Comparison of ENCODE assay signal across 8 cellular contexts in the genomic region with DNA sequence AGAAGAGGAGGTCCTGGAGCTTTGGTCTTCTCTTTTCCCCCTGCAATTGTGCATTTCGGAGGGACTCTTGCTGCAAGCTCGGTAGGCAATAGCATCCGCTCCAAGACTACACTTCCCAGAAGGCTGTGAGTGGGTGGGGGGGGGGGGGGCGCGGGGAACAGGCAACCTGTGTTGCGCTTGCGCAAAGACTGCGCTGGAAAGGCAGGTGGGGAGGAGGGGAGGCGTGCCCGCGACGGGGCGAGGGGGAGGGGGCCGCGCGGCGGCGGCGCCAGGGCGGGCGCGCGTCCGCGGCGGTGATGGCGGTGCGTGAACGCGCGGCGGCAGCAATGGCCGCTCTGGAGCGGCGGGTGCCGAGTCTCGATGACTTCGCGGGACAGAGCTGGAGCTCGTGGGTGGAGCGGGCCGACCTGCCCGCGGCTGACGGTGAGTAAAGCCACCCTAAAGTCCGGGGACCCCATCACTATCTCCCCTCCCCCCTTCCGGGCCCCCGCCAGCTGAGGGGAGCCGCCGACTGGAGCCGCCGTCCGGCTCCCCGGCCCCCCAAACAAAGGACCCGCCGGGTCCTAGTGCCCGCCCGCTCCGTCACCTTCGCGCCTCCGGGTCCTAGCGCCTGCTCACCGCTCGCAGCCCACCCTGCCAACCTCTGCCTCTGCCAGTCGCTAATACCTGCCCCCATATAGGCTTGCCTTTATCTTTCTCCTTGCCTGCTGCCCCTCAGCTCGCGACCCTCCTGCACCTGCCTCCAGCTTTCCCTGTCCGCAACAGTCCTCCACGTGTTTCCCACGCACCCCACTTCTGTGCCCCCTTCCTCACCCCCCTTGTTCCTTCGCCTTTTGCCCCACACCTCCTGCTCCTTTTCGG. TPM values are rescaled to one million over a fixed set of nuclear protein-coding genes. Genes with fewer than 3 reads are reported as not detected.
DNase-seq lines count a peak whose midpoint lies in the region; ATAC-seq and TF ChIP-seq lines count a peak whose summit lies in the region.

A gene with protein sequence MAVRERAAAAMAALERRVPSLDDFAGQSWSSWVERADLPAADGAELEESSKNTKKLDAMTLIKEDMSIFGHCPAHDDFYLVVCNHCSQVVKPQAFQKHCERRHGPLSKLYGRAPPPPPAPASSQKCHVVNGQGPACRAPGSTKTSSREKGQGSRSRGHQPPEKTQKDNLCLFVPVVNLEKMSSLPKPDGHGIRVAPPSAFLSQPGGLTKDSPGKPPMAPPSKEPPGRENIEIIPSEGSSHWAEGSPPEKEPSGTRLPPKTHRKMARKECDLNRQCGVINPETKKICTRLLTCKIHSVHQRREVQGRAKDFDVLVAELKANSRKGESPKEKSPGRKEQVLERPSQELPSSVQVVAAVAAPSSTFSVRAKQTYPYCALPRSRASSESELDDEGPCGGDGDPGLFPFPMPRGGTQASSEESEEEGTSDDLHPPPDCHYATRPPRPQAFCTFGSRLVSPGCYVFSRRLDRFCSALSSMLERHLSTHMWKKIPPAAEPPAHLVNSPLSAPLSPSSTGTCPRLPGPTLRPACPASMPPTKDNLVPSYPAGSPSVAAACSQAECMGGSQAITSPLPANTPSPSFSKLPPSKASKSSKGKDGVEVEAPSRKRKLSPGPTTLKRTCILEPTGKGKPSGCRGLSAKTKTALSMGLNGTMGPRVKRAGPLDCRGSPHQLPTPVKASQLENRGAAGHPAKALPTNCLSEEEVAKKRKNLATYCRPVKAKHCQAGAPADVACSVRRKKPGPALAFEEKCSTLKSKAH (plus strand): TSS at position 248 of the 861 bp plus-strand sequence. CDS start 49 bp downstream, at position 297.

- H3K4me1 Mint-ChIP-seq in WTC11 = peaks cover 30% of the 10 kb centered on the region

- no peaks in the 10 kb centered on the region for H3K9me3 Mint-ChIP-seq in WTC11

- H3K4me1 ChIP-seq in mammary epithelial cell (ENCODE audit: insufficient read depth, low read length) = peaks cover 13% of the 10 kb centered on the region
- H3K4me1 ChIP-seq in spleen = peaks cover 7 to 51% (median 29%) of the 10 kb centered on the region in 6 donors

- CTCF ChIA-PET in AG04450 (lab: Charles Lee) (interaction anchor here (0.6 to 37.0 kb wide), 6 partner anchors 9 to 233 kb away, joined by 3 to 1351 read pairs (median 6); a partner anchor contains a TSS), WTC11 (lab: Charles Lee) (interaction anchor here (0.6 to 3.7 kb wide), 17 partner anchors 8 to 483 kb away, joined by 3 to 35 read pairs (median 6); a partner anchor contains a TSS), mammary epithelial cell (lab: Charles Lee; ENCODE audit: low non-redundant PET) (interaction anchor here (0.6 kb wide), 2 partner anchors 48 to 159 kb away, joined by 4 to 6 read pairs; no protein-coding TSS in a partner anchor)

- dilution Hi-C loops in mammary epithelial cell (cut with HindIII; ENCODE audit: low sequenced_read_pairs) = no loop called here

- H2AFZ ChIP-seq in mammary epithelial cell (ENCODE audit: low read depth, low read length) = peak within 1 kb of the TSS; percentile 92

- H3K4me3 ChIP-seq in AG04450 (ENCODE audit: low read depth, low read length) (peak within 1 kb of the TSS; percentile 84), mammary epithelial cell (replicated peaks in 1 of 3; ENCODE audit: insufficient read depth in 1 of 3, low read depth in 2 of 3, low read length in 3 of 3) (peak within 1 kb of the TSS; percentile 41 to 93 (median 68)), spleen (peak within 1 kb of the TSS; percentile 53 to 90 (median 70))

- intact Hi-C loops in mammary epithelial cell (cut with micrococcal nuclease) (loop anchor here (1.0 kb wide), 1 partner anchor 10 kb away; a partner anchor contains a TSS), spleen (cut with DNase I; ENCODE audit: low total_unique reads) (loop anchor here (2.0 kb wide), 1 partner anchor 57 kb away; a partner anchor contains a TSS)

- peak within 1 kb of the TSS; percentile 85 for H3K4me3 Mint-ChIP-seq in WTC11

- peak within 1 kb of the TSS; percentile 89 for H3K27ac Mint-ChIP-seq in WTC11

- peaks cover 20% of the 10 kb centered on the region for H3K27me3 ChIP-seq in AG04450 (ENCODE audit: control insufficient read depth, insufficient read depth, low read length)
- no peaks in the 10 kb centered on the region for H3K27me3 ChIP-seq in mammary epithelial cell (ENCODE audit: insufficient read depth, low read length)
- H3K27me3 ChIP-seq in spleen (replicated peaks in 1 of 7) = peaks cover 0 to 8% (median 0%) of the 10 kb centered on the region in 7 donors

- POLR2A ChIA-PET in AG04450 (lab: Yijun Ruan, JAX) = interaction anchor here (0.6 to 2.3 kb wide), 6 partner anchors 10 to 294 kb away, joined by 4 to 12 read pairs (median 6); a partner anchor contains a TSS
- POLR2A ChIA-PET in WTC11 (lab: Charles Lee) = interaction anchor here (0.6 to 1.7 kb wide), 6 partner anchors 8 to 823 kb away, joined by 3 to 15 read pairs (median 5); a partner anchor contains a TSS

- H3K36me3 ChIP-seq in mammary epithelial cell (ENCODE audit: insufficient read depth, low read length) = no peaks in the 10 kb centered on the region
- H3K36me3 ChIP-seq in spleen = peaks cover 0 to 29% (median 0%) of the 10 kb centered on the region in 6 donors

- no peaks in the 10 kb centered on the region for H4K20me1 ChIP-seq in mammary epithelial cell (ENCODE audit: insufficient read depth, low read length)

- BruUV-seq in mammary epithelial cell (replicated peaks; lab: Mats Ljungman, UMichigan) = no TSS peak

- H3K9ac ChIP-seq in mammary epithelial cell (ENCODE audit: insufficient read depth, low read length) = peak within 1 kb of the TSS; percentile 51

- peak; percentile 75 for ATAC-seq in GM18909 (IDR thresholded peaks at IDR 0.05; ENCODE audit: poor library complexity, unreplicated experiment)
- ATAC-seq in HG03139 (IDR thresholded peaks at IDR 0.05; ENCODE audit: unreplicated experiment) = peak; percentile 62
- peak; percentile 61 for ATAC-seq in WTC11

- no peaks in the 10 kb centered on the region; the same call in 1 of the 2 replicates for H3K9me3 ChIP-seq in AG04450 (ENCODE audit: control insufficient read depth, insufficient read depth, low read length)
- H3K9me3 ChIP-seq in mammary epithelial cell (replicated peaks; ENCODE audit: insufficient read depth, low read length) = no peaks in the 10 kb centered on the region
- no peaks in the 10 kb centered on the region for H3K9me3 ChIP-seq in spleen

- H3K4me2 ChIP-seq in mammary epithelial cell (ENCODE audit: insufficient read depth, low read depth, low read length) = peak within 1 kb of the TSS; percentile 100

- H3K27ac ChIP-seq in AG04450 (ENCODE audit: low read depth, low read length) = peak within 1 kb of the TSS; percentile 81
- H3K27ac ChIP-seq in mammary epithelial cell (ENCODE audit: insufficient read depth, low read depth, low read length) = peak within 1 kb of the TSS; percentile 42
- peak within 1 kb of the TSS; percentile 93 to 98 (median 96) for H3K27ac ChIP-seq in spleen

- TF ChIP-seq POLR2A in spleen (IDR thresholded peaks at IDR 0.05) = peak in 2 of 3 donors; percentile 39 to 62

- WGBS in mammary epithelial cell (ENCODE audit: low coverage, missing lambda C conversion rate) = 4% methylated on average over 10 of the region's 73 CpGs
- WGBS in spleen, 5 donors = 0 to 1% (median 1%) methylated on average over 38 to 73 of the region's 73 CpGs

- peaks cover 10% of the 10 kb centered on the region for H3K79me2 ChIP-seq in mammary epithelial cell (ENCODE audit: insufficient read depth, low read length)

- H3K27me3 Mint-ChIP-seq in WTC11 (ENCODE audit: low read depth) = no peaks in the 10 kb centered on the region; the same call in none of the 2 replicates

- in situ Hi-C loops in mammary epithelial cell (cut with MboI; ENCODE audit: low sequenced_read_pairs in 2 of 2) = no loop called here

- TF ChIP-seq CTCF in AG04450 (IDR thresholded peaks at IDR 0.05; ENCODE audit: low read depth, low read length) = no peak
- TF ChIP-seq CTCF in WTC11 (IDR thresholded peaks at IDR 0.05) = no peak
- TF ChIP-seq CTCF in mammary epithelial cell (conservative IDR thresholded peaks at IDR 0.05 in 1 of 2, IDR thresholded peaks at IDR 0.05 in 1 of 2; ENCODE audit: extremely low read depth in 1 of 2, insufficient read depth in 1 of 2, low read depth in 1 of 2, low read length in 2 of 2) = no peak
- peak in 2 of 11 experiments; percentile 5 to 22 for TF ChIP-seq CTCF in spleen (IDR thresholded peaks at IDR 0.05 in 8 of 11, conservative IDR thresholded peaks at IDR 0.05 in 3 of 11)

- DNase-seq in AG04450 (ENCODE audit: low read depth, low spot score) = peak; percentile 74
- peak; percentile 94 for DNase-seq in NCI-H2227 (lab: John Stamatoyannopoulos, UW; ENCODE audit: unreplicated experiment)
- DNase-seq in WTC11 (ENCODE audit: low spot score) = peak; percentile 91
- DNase-seq in mammary epithelial cell = peak; percentile 79
- DNase-seq in inferior parietal cortex (ENCODE audit: extremely low spot score) = peak; percentile 86
- DNase-seq in spleen = peak; percentile 97

- H3K36me3 Mint-ChIP-seq in WTC11 = peaks cover 3% of the 10 kb centered on the region; the same call in 1 of the 2 replicates

TF ChIP-seq in WTC11, 78 proteins besides CTCF, POLR2A, EP300 and RAD21 (continues in another document):
- TF ChIP-seq PRRX2 (CRISPR knock-in tag; IDR thresholded peaks at IDR 0.05) (peak; percentile 79; the same call in 1 of the 2 replicates), ZNF423 (CRISPR knock-in tag; IDR thresholded peaks at IDR 0.05) (no peak)
- TF ChIP-seq, protein P1, sequence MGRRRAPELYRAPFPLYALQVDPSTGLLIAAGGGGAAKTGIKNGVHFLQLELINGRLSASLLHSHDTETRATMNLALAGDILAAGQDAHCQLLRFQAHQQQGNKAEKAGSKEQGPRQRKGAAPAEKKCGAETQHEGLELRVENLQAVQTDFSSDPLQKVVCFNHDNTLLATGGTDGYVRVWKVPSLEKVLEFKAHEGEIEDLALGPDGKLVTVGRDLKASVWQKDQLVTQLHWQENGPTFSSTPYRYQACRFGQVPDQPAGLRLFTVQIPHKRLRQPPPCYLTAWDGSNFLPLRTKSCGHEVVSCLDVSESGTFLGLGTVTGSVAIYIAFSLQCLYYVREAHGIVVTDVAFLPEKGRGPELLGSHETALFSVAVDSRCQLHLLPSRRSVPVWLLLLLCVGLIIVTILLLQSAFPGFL (CRISPR knock-in tag; IDR thresholded peaks at IDR 0.05; ENCODE audit: borderline replicate concordance) = no peak

RNA-seq across cellular contexts. Expression of the gene that starts here (rescaled TPM):
- polyA plus RNA-seq in AG04450 (2011; rRNA removed) (1.5 TPM in 2 replicates), mammary epithelial cell (2.4 TPM), spleen (10 to 100 TPM in 2 of 3 donors, 1 to 10 TPM in 1; 7.1 to 16.8 (median 12.2) TPM)
- polyA minus RNA-seq in AG04450 (2011; rRNA and poly(A)+ RNA removed) = 4.3 and 4.7 TPM in 2 replicates
- total RNA-seq in WTC11 (2021) (8.9 to 11.1 TPM (median 10.9 TPM) in 3 replicates), mammary epithelial cell (1 to 10 TPM in 1 of 2 donors, under 1 TPM in 1; 0.83 to 4.3 TPM), spleen (10 to 100 TPM in 2 of 7 donors, 1 to 10 TPM in 5; 7.9 to 11.9 (median 8.7) TPM)
- polyA minus RNA-seq in mammary epithelial cell = 6.0 TPM

Comparison
In these comparisons a context has a peak if more than half of its experiments do, and no peak if none do; other contexts are left out.
1. Peak in every context shown above with its lines: DNase-seq, ATAC-seq, H3K4me3 ChIP-seq and H3K27ac ChIP-seq.
2. H3K27ac ChIP-seq: peak in every context shown above with its lines; median percentile 96 in spleen; 81 in AG04450; 42 in mammary epithelial cell.